24 cellular contexts compared by ENCODE assay signal in genomic region chr2:233712596-233713261, GRCh38. TPM values are rescaled to one million over a fixed set of nuclear protein-coding genes. Genes with fewer than 3 reads are reported as not detected.
"Had no signal": no experiment of that assay in that cellular context is flagged by ENCODE, and none has a peak within 500 bp of the region (broad histone marks: within the 10 kb centered on the region; RNA-seq: fewer than 3 reads in every experiment).

Gene UGT1A5, plus strand, starts transcription at chr2:233712907. Its CDS starts 85 bp downstream, at chr2:233712992.

- H3K9me3 Mint-ChIP-seq: nephron had no signal

- H3K27me3 ChIP-seq: hepatocyte, upper lobe of left lung, vagina had no signal

- H3K4me1 ChIP-seq: tibial artery, upper lobe of left lung had no signal

- H3K36me3 ChIP-seq: neutrophil, suprapubic skin, tibial artery, upper lobe of left lung, vagina had no signal

- ATAC-seq: mucosa of descending colon; sciatic nerve; stimulated activated naive CD8-positive, alpha-beta T cell treated with anti-CD3 and anti-CD28 coated beads, Interleukin-15, Interleukin-2, amounts not matched to agents 100 U/mL and 50 U/mL, for 24 hours had no signal

- H3K4me1 Mint-ChIP-seq: nephron had no signal

- H3K27ac Mint-ChIP-seq: nephron had no signal

- FAIRE-seq: kidney had no signal

- H3K27ac ChIP-seq: coronary artery, hepatocyte, neutrophil, skin epidermis, suprapubic skin, tibial artery, upper lobe of left lung, vagina had no signal

- H3K9me3 ChIP-seq: mucosa of descending colon, neutrophil, suprapubic skin, tibial artery, upper lobe of left lung, vagina had no signal

- H2AFZ ChIP-seq: hepatocyte had no signal

- H3K4me2 ChIP-seq: hepatocyte had no signal

- H3K4me3 ChIP-seq: coronary artery, hepatocyte, mucosa of descending colon, skin epidermis, suprapubic skin, tibial artery, upper lobe of left lung, vagina had no signal

- H3K4me3 Mint-ChIP-seq: nephron had no signal

- DNase-seq: effector CD4-positive, alpha-beta T cell; foreskin melanocyte; head of caudate nucleus; kidney; mammary epithelial cell; mucosa of descending colon; stimulated activated CD4-positive, alpha-beta T cell treated with anti-CD3 and anti-CD28 coated beads, Interleukin-12 subunit alpha, Interleukin-12 subunit beta, amount 100 ng/mL, for 4 hours; stimulated activated naive CD8-positive, alpha-beta T cell treated with anti-CD3 and anti-CD28 coated beads, Interleukin-15, Interleukin-2, amounts not matched to agents 100 U/mL and 50 U/mL, for 24 hours; tibial artery had no signal

- H3K79me2 ChIP-seq: hepatocyte had no signal

RNA-seq across cellular contexts. Expression of gene UGT1A5, which starts in this region (rescaled TPM):
- total RNA-seq: chondrocyte, dermis microvascular lymphatic vessel endothelial cell, hepatocyte, mesenteric fat pad, myocyte, osteoblast, pulmonary artery endothelial cell, sciatic nerve had no signal
- polyA plus RNA-seq: hepatocyte, mammary epithelial cell had no signal
